In genomic region chr1:245605480-245606156, GRCh38 we compare ENCODE assay signal across 15 cellular contexts.
DNase-seq lines count a peak whose midpoint lies in the region; ATAC-seq, FAIRE-seq and TF ChIP-seq lines count a peak whose summit lies in the region.
"Had no signal": no experiment of that assay in that cellular context is flagged by ENCODE, and none has a peak within 500 bp of the region (broad histone marks: within the 10 kb centered on the region; RNA-seq: fewer than 3 reads in every experiment).

No MANE protein-coding gene starts in this region.

- H3K4me1 Mint-ChIP-seq in astrocyte (ENCODE audit: low read depth, unreplicated experiment) = peaks cover 6% of the 10 kb centered on the region

- H3K27ac Mint-ChIP-seq in astrocyte (ENCODE audit: unreplicated experiment) = no peak overlapping the region
- H3K27ac Mint-ChIP-seq: naive thymus-derived CD8-positive, alpha-beta T cell had no signal

- peaks cover 3% of the 10 kb centered on the region for H3K9me3 Mint-ChIP-seq in astrocyte (ENCODE audit: unreplicated experiment)
- H3K9me3 Mint-ChIP-seq: naive thymus-derived CD8-positive, alpha-beta T cell had no signal

- intact Hi-C loops in left ventricle myocardium inferior (cut with micrococcal nuclease) (no loop called here), heart right ventricle (cut with DNase I) (loop anchor here in 1 of 10 donors (5.0 kb wide), 1 partner anchor 887 kb away; no protein-coding TSS in a partner anchor), left colon (cut with DNase I, micrococcal nuclease) (no loop called here)

- H3K36me3 Mint-ChIP-seq in astrocyte (ENCODE audit: low read depth, unreplicated experiment) = peaks cover 33% of the 10 kb centered on the region
- H3K36me3 Mint-ChIP-seq: naive thymus-derived CD8-positive, alpha-beta T cell had no signal

- WGBS in heart right ventricle, 2 donors = 43% methylated on average over 14 of the region's 14 CpGs

- H3K79me2 ChIP-seq in astrocyte (ENCODE audit: insufficient read depth, low read length) = no peaks in the 10 kb centered on the region

- FAIRE-seq in astrocyte (lab: Jason Lieb, UNC) = no peak
- FAIRE-seq: GM19239, HTR-8/SVneo had no signal

- H4K20me1 ChIP-seq in astrocyte (ENCODE audit: insufficient read depth, low read length) = no peaks in the 10 kb centered on the region

- ATAC-seq in heart right ventricle (peak in 6 of 8 donors; percentile 24 to 63 (median 42)), HG02763 (IDR thresholded peaks at IDR 0.05; ENCODE audit: unreplicated experiment) (no peak), left colon (no peak)
- ATAC-seq: naive thymus-derived CD8-positive, alpha-beta T cell had no signal

- H3K4me3 Mint-ChIP-seq in astrocyte (ENCODE audit: unreplicated experiment) = no peak overlapping the region
- H3K4me3 Mint-ChIP-seq: naive thymus-derived CD8-positive, alpha-beta T cell had no signal

- peak overlapping the region; percentile 66 for H3K4me2 ChIP-seq in astrocyte (ENCODE audit: low read length)

- H2AFZ ChIP-seq in astrocyte (ENCODE audit: low read depth, low read length) = peak overlapping the region; percentile 6

- DNase-seq in cardiac muscle cell (ENCODE audit: low read depth in 1 of 2, low spot score in 1 of 2) = peak; percentile 55 to 94
- no peak for DNase-seq in left ventricle myocardium inferior
- peak; percentile 84 for DNase-seq in astrocyte (ENCODE audit: low read depth)
- DNase-seq in heart right ventricle = peak in 1 of 2 donors; percentile 22
- DNase-seq in activated naive CD4-positive, alpha-beta T cell treated with Interleukin-2 at 50 U/mL for 16 hours = no peak
- DNase-seq in left colon = no peak
- no peak for DNase-seq in SHP77 treated with DMSO at 0.1 percent for 48 hours (lab: John Stamatoyannopoulos, UW)
- DNase-seq: ACHN; activated T-cell treated with anti-CD3 and anti-CD28 coated beads, Interleukin-2, amount 50 U/mL, for 1 hour; naive thymus-derived CD8-positive, alpha-beta T cell; NCI-H1694 treated with DMSO at 0.1 percent for 48 hours; stomach had no signal

- TF ChIP-seq CTCF in cardiac muscle cell (IDR thresholded peaks at IDR 0.05; ENCODE audit: low read depth, low read length) (no peak), left ventricle myocardium inferior (IDR thresholded peaks at IDR 0.05; ENCODE audit: borderline replicate concordance) (no peak), astrocyte (IDR thresholded peaks at IDR 0.05; ENCODE audit: insufficient read depth, low read depth, low read length) (no peak), heart right ventricle (IDR thresholded peaks at IDR 0.05) (no peak)

- H3K27ac ChIP-seq in cardiac muscle cell = peak overlapping the region; percentile 96
- no peak overlapping the region for H3K27ac ChIP-seq in left ventricle myocardium inferior (replicated peaks)
- H3K27ac ChIP-seq in astrocyte (ENCODE audit: low read depth, low read length) = no peak overlapping the region
- H3K27ac ChIP-seq in heart right ventricle = no peak overlapping the region

- H3K27me3 ChIP-seq in cardiac muscle cell = no peaks in the 10 kb centered on the region
- peaks cover 31% of the 10 kb centered on the region for H3K27me3 ChIP-seq in left ventricle myocardium inferior (ENCODE audit: low read depth)
- H3K27me3 ChIP-seq in astrocyte (ENCODE audit: insufficient read depth, low read length) = no peaks in the 10 kb centered on the region
- peaks cover 0 to 31% (median 4%) of the 10 kb centered on the region in 7 donors for H3K27me3 ChIP-seq in heart right ventricle
- H3K27me3 ChIP-seq: stomach had no signal

- peaks cover 38% of the 10 kb centered on the region for H3K4me1 ChIP-seq in cardiac muscle cell (ENCODE audit: low read depth)
- peaks cover 13% of the 10 kb centered on the region for H3K4me1 ChIP-seq in left ventricle myocardium inferior
- H3K4me1 ChIP-seq in astrocyte (ENCODE audit: insufficient read depth, low read length) = peaks cover 10% of the 10 kb centered on the region
- H3K4me1 ChIP-seq in heart right ventricle = peaks cover 0 to 16% (median 10%) of the 10 kb centered on the region in 9 donors

- H3K9me3 ChIP-seq in cardiac muscle cell (ENCODE audit: low read depth) (no peaks in the 10 kb centered on the region), left ventricle myocardium inferior (replicated peaks) (no peaks in the 10 kb centered on the region), astrocyte (ENCODE audit: insufficient read depth, low read depth, low read length) (no peaks in the 10 kb centered on the region), heart right ventricle (no peaks in the 10 kb centered on the region)
- H3K9me3 ChIP-seq: stomach had no signal

- H3K4me3 ChIP-seq in cardiac muscle cell = no peak overlapping the region
- no peak overlapping the region for H3K4me3 ChIP-seq in left ventricle myocardium inferior
- no peak overlapping the region for H3K4me3 ChIP-seq in astrocyte (ENCODE audit: insufficient read depth, low read depth, low read length)
- H3K4me3 ChIP-seq in heart right ventricle = no peak overlapping the region

- H3K36me3 ChIP-seq in cardiac muscle cell = peaks cover 25% of the 10 kb centered on the region
- H3K36me3 ChIP-seq in left ventricle myocardium inferior = no peaks in the 10 kb centered on the region
- no peaks in the 10 kb centered on the region for H3K36me3 ChIP-seq in astrocyte (ENCODE audit: insufficient read depth, low read length)
- no peaks in the 10 kb centered on the region for H3K36me3 ChIP-seq in heart right ventricle
- H3K36me3 ChIP-seq: stomach had no signal

- H3K9ac ChIP-seq in astrocyte (ENCODE audit: low read length) = no peak overlapping the region

- peaks cover 14% of the 10 kb centered on the region for H3K27me3 Mint-ChIP-seq in astrocyte (ENCODE audit: low read depth, unreplicated experiment)

Comparison
In these comparisons a context has a peak if more than half of its experiments do, and no peak if none do; other contexts are left out.
1. DNase-seq: peak in cardiac muscle cell (2 of 2) and astrocyte (single experiment); none in left ventricle myocardium inferior (single experiment), activated naive CD4-positive, alpha-beta T cell treated with Interleukin-2 at 50 U/mL for 16 hours (single experiment), left colon (0 of 2) and SHP77 treated with DMSO at 0.1 percent for 48 hours (single experiment).
2. ATAC-seq: peak in heart right ventricle (6 of 8); none in HG02763 (single experiment) and left colon (single experiment).